ENCODE assay signal across 8 cellular contexts in genomic region chr10:24552346-24553016, GRCh38.
DNase-seq lines count a peak whose midpoint lies in the region; ATAC-seq and TF ChIP-seq lines count a peak whose summit lies in the region.

No MANE protein-coding gene starts in this region.

- intact Hi-C loops in Panc1 (cut with micrococcal nuclease; ENCODE audit: unreplicated experiment) = no loop called here

- no peaks in the 10 kb centered on the region for H3K79me2 ChIP-seq in GM23248 (ENCODE audit: insufficient read depth)

- no peaks in the 10 kb centered on the region for H3F3A ChIP-seq in GM23248 (ENCODE audit: insufficient read depth)

- H3K27me3 ChIP-seq in GM23248 (replicated peaks; ENCODE audit: insufficient read depth) = no peaks in the 10 kb centered on the region
- H3K27me3 ChIP-seq in Panc1 (ENCODE audit: control insufficient read depth, insufficient read depth, low read length) = no peaks in the 10 kb centered on the region

- H2AFZ ChIP-seq in GM23248 = no peak overlapping the region

- peak; percentile 23 for TF ChIP-seq CTCF in Panc1 (IDR thresholded peaks at IDR 0.05)

- no peaks in the 10 kb centered on the region for H3K9me2 ChIP-seq in GM23248 (ENCODE audit: insufficient read depth)

- no peak overlapping the region for H3K4me3 ChIP-seq in GM23248
- no peak overlapping the region for H3K4me3 ChIP-seq in Panc1 (ENCODE audit: low read depth in 2 of 2, low read length in 2 of 2)

- peak; percentile 14 for DNase-seq in GM23248
- no peak for DNase-seq in Panc1 (ENCODE audit: low read depth, low spot score)
- DNase-seq in germinal center (ENCODE audit: low spot score) = peak; percentile 49
- peak; percentile 4 for DNase-seq in stimulated activated naive B cell treated with anti-CD40 and anti-IgM and Interleukin-4, amounts not matched to agents 10 μg/mL and 1 μg/mL and 100 μg/mL, for 72 hours
- no peak for DNase-seq in NOMO-1 treated with dmso at 0.1 percent for 144 hours (lab: John Stamatoyannopoulos, UW; ENCODE audit: unreplicated experiment)

- no peaks in the 10 kb centered on the region for H3K9me3 Mint-ChIP-seq in stimulated activated naive B cell treated with anti-CD40 and anti-IgM and Interleukin-4, amounts not matched to agents 10 μg/mL and 1 μg/mL and 100 μg/mL, for 72 hours

- H3K36me3 ChIP-seq in ES-I3 (ENCODE audit: insufficient read depth, low read length) (no peaks in the 10 kb centered on the region), GM23248 (ENCODE audit: low read depth) (no peaks in the 10 kb centered on the region), Panc1 (ENCODE audit: control insufficient read depth, insufficient read depth, low read length) (no peaks in the 10 kb centered on the region)

- no peaks in the 10 kb centered on the region for H3K4me1 Mint-ChIP-seq in stimulated activated naive B cell treated with anti-CD40 and anti-IgM and Interleukin-4, amounts not matched to agents 10 μg/mL and 1 μg/mL and 100 μg/mL, for 72 hours

- POLR2A ChIA-PET in Panc1 (lab: Charles Lee) = no interaction called here

- no peak overlapping the region for H3K4me3 Mint-ChIP-seq in stimulated activated naive B cell treated with anti-CD40 and anti-IgM and Interleukin-4, amounts not matched to agents 10 μg/mL and 1 μg/mL and 100 μg/mL, for 72 hours

- no peaks in the 10 kb centered on the region for H3K36me3 Mint-ChIP-seq in stimulated activated naive B cell treated with anti-CD40 and anti-IgM and Interleukin-4, amounts not matched to agents 10 μg/mL and 1 μg/mL and 100 μg/mL, for 72 hours

- H3K4me2 ChIP-seq in GM23248 (ENCODE audit: unreplicated experiment) = no peak overlapping the region

- H3K27me3 Mint-ChIP-seq in stimulated activated naive B cell treated with anti-CD40 and anti-IgM and Interleukin-4, amounts not matched to agents 10 μg/mL and 1 μg/mL and 100 μg/mL, for 72 hours = peaks cover 16 to 17% of the 10 kb centered on the region in 2 donors

- WGBS in GM23248 (ENCODE audit: low coverage in 1 of 2, low lambda C conversion rate in 2 of 2, missing lambda C conversion rate in 2 of 2), 2 experiments = 60 to 62% methylated on average over 22 of the region's 22 CpGs

- in situ Hi-C loops in GM23248 (cut with MboI) (no loop called here), Panc1 (cut with HindIII; ENCODE audit: low pct_unique_long_range_greater_than_20kb, low sequenced_read_pairs) (no loop called here)

- H3K9ac ChIP-seq in ES-I3 (ENCODE audit: low read depth, low read length) (peak overlapping the region; percentile 3; the same call in 1 of the 2 replicates), GM23248 (no peak overlapping the region)

- peaks cover 7% of the 10 kb centered on the region for H3K4me1 ChIP-seq in ES-I3 (ENCODE audit: insufficient read depth, low read length)
- H3K4me1 ChIP-seq in GM23248 (ENCODE audit: insufficient read depth) = no peaks in the 10 kb centered on the region
- no peaks in the 10 kb centered on the region for H3K4me1 ChIP-seq in Panc1 (ENCODE audit: control insufficient read depth, insufficient read depth, low read length)

- H3K9me3 ChIP-seq in ES-I3 (ENCODE audit: control insufficient read depth, insufficient read depth, low read length) (no peaks in the 10 kb centered on the region), GM23248 (ENCODE audit: low read depth) (no peaks in the 10 kb centered on the region), Panc1 (ENCODE audit: control insufficient read depth, insufficient read depth, low read depth, low read length) (no peaks in the 10 kb centered on the region)

- CTCF ChIA-PET in Panc1 (lab: Charles Lee) = no interaction called here

- H3K27ac ChIP-seq in GM23248 (no peak overlapping the region), Panc1 (ENCODE audit: low read length) (no peak overlapping the region)

- BruUV-seq in Panc1 (replicated peaks; lab: Mats Ljungman, UMichigan) = no TSS peak

- H3K27ac Mint-ChIP-seq in stimulated activated naive B cell treated with anti-CD40 and anti-IgM and Interleukin-4, amounts not matched to agents 10 μg/mL and 1 μg/mL and 100 μg/mL, for 72 hours = no peak overlapping the region

- peak; percentile 49; the same call in 1 of the 2 replicates for ATAC-seq in Panc1
- ATAC-seq in stimulated activated naive B cell treated with anti-CD40 and anti-IgM and Interleukin-4, amounts not matched to agents 10 μg/mL and 1 μg/mL and 100 μg/mL, for 72 hours (replicated peaks) = peak in 1 of 2 donors; percentile 61
- no peak for ATAC-seq in GM18517 (IDR thresholded peaks at IDR 0.05; ENCODE audit: unreplicated experiment)
- no peak for ATAC-seq in HG03039 (IDR thresholded peaks at IDR 0.05; ENCODE audit: unreplicated experiment)

- H4K20me1 ChIP-seq in GM23248 (ENCODE audit: insufficient read depth) = no peaks in the 10 kb centered on the region

Comparison
In these comparisons a context has a peak if more than half of its experiments do, and no peak if none do; other contexts are left out.
1. DNase-seq: peak in GM23248 (single experiment), germinal center (single experiment) and stimulated activated naive B cell treated with anti-CD40 and anti-IgM and Interleukin-4, amounts not matched to agents 10 μg/mL and 1 μg/mL and 100 μg/mL, for 72 hours (single experiment); none in Panc1 (single experiment) and NOMO-1 treated with dmso at 0.1 percent for 144 hours (single experiment).